Comparison of ENCODE assay signal across 13 cellular contexts in the genomic region with DNA sequence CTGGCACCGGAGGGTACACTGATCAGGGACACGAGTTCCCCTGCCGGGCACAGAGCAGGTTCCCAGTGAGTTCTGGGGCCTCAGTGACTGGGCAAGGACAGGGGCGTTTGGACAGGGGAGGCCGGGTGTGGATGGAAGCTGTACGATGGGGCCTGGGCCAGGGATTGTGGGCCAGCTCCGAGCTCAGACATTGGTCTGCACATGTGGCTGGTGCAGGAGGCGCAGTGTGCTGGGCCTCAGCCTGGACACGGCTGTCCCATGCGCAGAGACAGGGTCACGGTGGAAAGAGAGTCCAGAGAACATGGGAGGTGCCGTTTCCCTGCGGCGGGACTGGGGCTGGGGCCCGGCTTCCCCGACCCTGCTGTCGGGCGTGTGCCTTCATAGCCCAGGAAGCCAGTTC.
DNase-seq lines count a peak whose midpoint lies in the region; ATAC-seq and TF ChIP-seq lines count a peak whose summit lies in the region.
"Had no signal": no experiment of that assay in that cellular context is flagged by ENCODE, and none has a peak within 500 bp of the region (broad histone marks: within the 10 kb centered on the region; RNA-seq: fewer than 3 reads in every experiment).

No MANE protein-coding gene starts in this region.

- H2BK12ac ChIP-seq in trophoblast cell (ENCODE audit: low read length): peak overlapping the region; percentile 91

- peak overlapping the region; percentile 74 for H3K14ac ChIP-seq in trophoblast cell (ENCODE audit: low read length)

- peaks cover 32% of the 10 kb centered on the region for H3K79me1 ChIP-seq in trophoblast cell (ENCODE audit: low read length)

- H3K4me1 ChIP-seq in ascending aorta: peaks cover 13 to 28% of the 10 kb centered on the region in 2 donors
- H3K4me1 ChIP-seq in trophoblast cell (ENCODE audit: control insufficient read depth in 1 of 2, insufficient read depth in 2 of 2, low read length in 2 of 2): peaks cover 23 to 28% of the 10 kb centered on the region in 2 experiments
- H3K4me1 ChIP-seq in aorta (ENCODE audit: control insufficient read depth in 1 of 2, insufficient read depth in 2 of 2, low read length in 2 of 2): no peaks in the 10 kb centered on the region

- H3K9ac ChIP-seq in trophoblast cell (ENCODE audit: low read length): no peak overlapping the region

- peak overlapping the region; percentile 93 for H4K91ac ChIP-seq in trophoblast cell (ENCODE audit: low read depth, low read length)

- peak overlapping the region; percentile 58 for H2AFZ ChIP-seq in trophoblast cell (ENCODE audit: insufficient read depth, low read length, poor library complexity)

- peak overlapping the region; percentile 87 for H3K18ac ChIP-seq in trophoblast cell (ENCODE audit: low read length)

- intact Hi-C loops in ascending aorta (cut with DNase I): loop anchor here (2.0 to 5.0 kb wide), 4 partner anchors 33 to 963 kb away; a partner anchor contains a TSS
- intact Hi-C loops in left ventricle myocardium superior (cut with micrococcal nuclease): no loop called here
- intact Hi-C loops in aorta (cut with DNase I): loop anchor here in 1 of 2 donors (1.0 to 5.0 kb wide), 2 partner anchors 33 to 60 kb away; a partner anchor contains a TSS

- ATAC-seq in left ventricle myocardium superior: peak; percentile 64
- peak; percentile 69 for ATAC-seq in aorta (ENCODE audit: low FRiP score)
- ATAC-seq: activated T-helper 17 cell treated with anti-CD3 and anti-CD28 coated beads, Interleukin-2, amount 50 U/mL, for 72 hours; HCT116 had no signal

- H3K79me2 ChIP-seq in trophoblast cell (ENCODE audit: control insufficient read depth, insufficient read depth, low read length, poor library complexity): peaks cover 10% of the 10 kb centered on the region

- H3K27me3 ChIP-seq in ascending aorta (no peaks in the 10 kb centered on the region), trophoblast cell (ENCODE audit: insufficient read depth, low read length) (no peaks in the 10 kb centered on the region), aorta (ENCODE audit: control insufficient read depth in 1 of 2, insufficient read depth in 2 of 2, low read length in 1 of 2) (no peaks in the 10 kb centered on the region)

- peak overlapping the region; percentile 29 for H2AK5ac ChIP-seq in trophoblast cell (ENCODE audit: low read length)

- peak overlapping the region in 1 of 2 donors; percentile 40 for H3K4me3 ChIP-seq in ascending aorta
- H3K4me3 ChIP-seq in trophoblast cell (ENCODE audit: low read depth, low read length): no peak overlapping the region
- no peak overlapping the region for H3K4me3 ChIP-seq in aorta (ENCODE audit: low read length in 2 of 2)

- no peak for DNase-seq in ascending aorta (ENCODE audit: low spot score in 2 of 2)
- peak; percentile 70 for DNase-seq in left ventricle myocardium superior
- DNase-seq in trophoblast cell: no peak
- peak in 1 of 2 donors; percentile 72 for DNase-seq in aorta
- no peak for DNase-seq in T-helper 2 cell
- DNase-seq in NCI-H1930 (lab: John Stamatoyannopoulos, UW): no peak
- no peak for DNase-seq in GM19238 (ENCODE audit: insufficient read length, low spot score)
- DNase-seq: activated CD4-positive, alpha-beta T cell treated with anti-CD3 and anti-CD28 coated beads for 1 hour; NCI-H1417 treated with DMSO at 0.1 percent for 48 hours; NCI-H526 treated with DMSO at 0.1 percent for 48 hours; small intestine had no signal

- no peak overlapping the region for H3K23ac ChIP-seq in trophoblast cell (ENCODE audit: low read length)

- H4K8ac ChIP-seq in trophoblast cell (ENCODE audit: low read depth, low read length): peak overlapping the region; percentile 49

- H3K36me3 ChIP-seq in ascending aorta (no peaks in the 10 kb centered on the region), trophoblast cell (ENCODE audit: control insufficient read depth in 1 of 2, insufficient read depth in 2 of 2, low read length in 2 of 2) (no peaks in the 10 kb centered on the region), aorta (ENCODE audit: control insufficient read depth in 1 of 2, insufficient read depth in 2 of 2, low read length in 1 of 2) (no peaks in the 10 kb centered on the region)

- H2BK120ac ChIP-seq in trophoblast cell (ENCODE audit: insufficient read depth, low read length, poor library complexity): peak overlapping the region; percentile 97

- TF ChIP-seq CTCF in ascending aorta (IDR thresholded peaks at IDR 0.05): no peak

- no CpG with 5 or more reads among the region's 18 CpGs for WGBS in trophoblast cell (ENCODE audit: extremely low coverage, insufficient coverage, insufficient read length)
- 48 to 61% methylated on average over 17 to 18 of the region's 18 CpGs for WGBS in aorta, 2 donors

- peak overlapping the region; percentile 99 for H2BK5ac ChIP-seq in trophoblast cell (ENCODE audit: low read depth, low read length, poor library complexity)

- peak overlapping the region; percentile 43 for H4K12ac ChIP-seq in trophoblast cell (ENCODE audit: low read depth, low read length)

- H3K9me3 ChIP-seq in ascending aorta (no peaks in the 10 kb centered on the region), trophoblast cell (ENCODE audit: insufficient read depth, low read depth, low read length) (peaks cover 25% of the 10 kb centered on the region), aorta (ENCODE audit: control insufficient read depth, low read length) (no peaks in the 10 kb centered on the region)

- H3K27ac ChIP-seq in ascending aorta: peak overlapping the region; percentile 84 to 94
- H3K27ac ChIP-seq in trophoblast cell (ENCODE audit: low read depth, low read length): peak overlapping the region; percentile 99
- peak overlapping the region in 1 of 2 donors; percentile 82 for H3K27ac ChIP-seq in aorta (ENCODE audit: low read depth in 1 of 2, low read length in 2 of 2)

- H3K4ac ChIP-seq in trophoblast cell (ENCODE audit: low read depth, low read length): peak overlapping the region; percentile 36

- no peak overlapping the region for H3K4me2 ChIP-seq in trophoblast cell (ENCODE audit: low read length)
